ENCODE assay signal across 7 cellular contexts in genomic region chr2:218396688-218397501, GRCh38. TPM values are rescaled to one million over a fixed set of nuclear protein-coding genes. Genes with fewer than 3 reads are reported as not detected.
A peak's percentile ranks its signal among the peaks of the same experiment; 100 is the strongest.
DNase-seq lines count a peak whose midpoint lies in the region; TF ChIP-seq lines count a peak whose summit lies in the region.

No MANE protein-coding gene starts in this region.

- H3K36me3 Mint-ChIP-seq in activated CD4-positive, alpha-beta memory T cell treated with anti-CD3 and anti-CD28 coated beads for 36 hours = peaks cover 1% of the 10 kb centered on the region

- H3K9me3 Mint-ChIP-seq in activated CD4-positive, alpha-beta memory T cell treated with anti-CD3 and anti-CD28 coated beads for 36 hours = no peaks in the 10 kb centered on the region

- no peaks in the 10 kb centered on the region for H3K36me3 ChIP-seq in ectodermal cell (ENCODE audit: control insufficient read depth, insufficient read depth, low read length)

- POLR2A ChIA-PET in activated CD4-positive, alpha-beta memory T cell treated with anti-CD3 and anti-CD28 coated beads for 36 hours (lab: Charles Lee) = interaction anchor here (1.5 to 1.7 kb wide), 2 partner anchors 9 to 110 kb away, joined by 5 to 10 read pairs; no protein-coding TSS in a partner anchor

- no peaks in the 10 kb centered on the region for H3K9me3 ChIP-seq in ectodermal cell (ENCODE audit: control insufficient read depth, low read length)

- peaks cover 22% of the 10 kb centered on the region for H3K4me1 ChIP-seq in ectodermal cell (ENCODE audit: control insufficient read depth, insufficient read depth, low read length)

- peak overlapping the region; percentile 88 for H3K27ac Mint-ChIP-seq in activated CD4-positive, alpha-beta memory T cell treated with anti-CD3 and anti-CD28 coated beads for 36 hours

- peaks cover 35% of the 10 kb centered on the region for H3K27me3 ChIP-seq in ectodermal cell (ENCODE audit: control insufficient read depth, insufficient read depth, low read length, poor library complexity, severe bottlenecking)

- WGBS in ectodermal cell, 2 experiments = 2 to 3% methylated on average over 28 of the region's 28 CpGs

- CTCF ChIA-PET in activated CD4-positive, alpha-beta memory T cell treated with anti-CD3 and anti-CD28 coated beads for 36 hours (lab: Charles Lee) = interaction anchor here (0.8 to 1.5 kb wide), 13 partner anchors 8 to 125 kb away, joined by 3 to 10 read pairs (median 5); no protein-coding TSS in a partner anchor

- TF ChIP-seq CTCF in GM20000 (IDR thresholded peaks at IDR 0.05; ENCODE audit: extremely low read depth, missing control alignments) = no peak

- no peaks in the 10 kb centered on the region for H3K27me3 Mint-ChIP-seq in activated CD4-positive, alpha-beta memory T cell treated with anti-CD3 and anti-CD28 coated beads for 36 hours

- no peak overlapping the region for H3K27ac ChIP-seq in ectodermal cell (ENCODE audit: insufficient read depth, low read depth, low read length, poor library complexity, severe bottlenecking)

- peak overlapping the region; percentile 90 for H3K4me3 Mint-ChIP-seq in activated CD4-positive, alpha-beta memory T cell treated with anti-CD3 and anti-CD28 coated beads for 36 hours

- peaks cover 43% of the 10 kb centered on the region for H3K4me1 Mint-ChIP-seq in activated CD4-positive, alpha-beta memory T cell treated with anti-CD3 and anti-CD28 coated beads for 36 hours (ENCODE audit: low read depth)

- intact Hi-C loops in activated CD4-positive, alpha-beta memory T cell treated with anti-CD3 and anti-CD28 coated beads for 36 hours (cut with micrococcal nuclease) = loop anchor here (1.0 to 5.0 kb wide), 13 partner anchors 9 to 850 kb away; partner anchors contain the start of genes AAMP, BCS1L, CNOT9 and GLB1L

- peak overlapping the region; percentile 79 for H3K4me3 ChIP-seq in ectodermal cell (ENCODE audit: insufficient read depth, low read depth, low read length)

- DNase-seq in H4 (ENCODE audit: low spot score) = peak; percentile 83
- DNase-seq in NCI-H510A treated with DMSO at 0.1 percent for 48 hours (lab: John Stamatoyannopoulos, UW) = peak; percentile 88
- DNase-seq in activated CD4-positive, alpha-beta memory T cell treated with anti-CD3 and anti-CD28 coated beads for 36 hours = peak; percentile 81
- DNase-seq in lung microvascular endothelial cell (ENCODE audit: low read depth in 2 of 2) = peak; percentile 57 to 62
- peak; percentile 29 for DNase-seq in stimulated activated CD8-positive, alpha-beta memory T cell treated with anti-CD3 and anti-CD28 coated beads, Interleukin-7, amount 100 ng/mL, for 24 hours (ENCODE audit: low read depth)
- no peak for DNase-seq in GM20000 (ENCODE audit: low spot score)

RNA-seq across cellular contexts. Expression of gene CTDSP1, which starts 2.8 kb away (rescaled TPM):
- total RNA-seq in H4 (2014; rRNA removed; shearing (Covaris generic)) = 19.7 and 34.1 TPM in 2 replicates
- total RNA-seq in activated CD4-positive, alpha-beta memory T cell treated with anti-CD3 and anti-CD28 coated beads for 36 hours = 10 to 100 TPM; 64.4 to 69.7 TPM
- 67.2 TPM for polyA plus RNA-seq in ectodermal cell (2013, experiment 1 of 4)
- 68.7 TPM for polyA plus RNA-seq in ectodermal cell (2013, experiment 2 of 4)
- polyA plus RNA-seq in ectodermal cell (2013, experiment 3 of 4) = 52.5 TPM
- polyA plus RNA-seq in ectodermal cell (2013, experiment 4 of 4) = 58.4 TPM
- 41.2 and 78.4 TPM in 2 replicates for total RNA-seq in lung microvascular endothelial cell

RNA-seq across cellular contexts. Expression of gene SLC11A1, which starts 14.8 kb away (rescaled TPM):
- 0.04 and 0.10 TPM in 2 replicates for total RNA-seq in H4 (2014; rRNA removed; shearing (Covaris generic))
- under 1 TPM; 0.10 to 0.26 TPM for total RNA-seq in activated CD4-positive, alpha-beta memory T cell treated with anti-CD3 and anti-CD28 coated beads for 36 hours
- not detected for polyA plus RNA-seq in ectodermal cell (2013, experiment 1 of 4)
- 0.16 TPM for polyA plus RNA-seq in ectodermal cell (2013, experiment 2 of 4)
- polyA plus RNA-seq in ectodermal cell (2013, experiment 3 of 4) = not detected
- not detected for polyA plus RNA-seq in ectodermal cell (2013, experiment 4 of 4)
- under 0.01 and 0.20 TPM in 2 replicates for total RNA-seq in lung microvascular endothelial cell

RNA-seq across cellular contexts. Expression of gene VIL1, which starts 22.0 kb away (rescaled TPM):
- total RNA-seq in H4 (2014; rRNA removed; shearing (Covaris generic)) = not detected in 2 replicates
- not detected for total RNA-seq in activated CD4-positive, alpha-beta memory T cell treated with anti-CD3 and anti-CD28 coated beads for 36 hours
- 0.48 TPM for polyA plus RNA-seq in ectodermal cell (2013, experiment 1 of 4)
- polyA plus RNA-seq in ectodermal cell (2013, experiment 2 of 4) = 0.23 TPM
- polyA plus RNA-seq in ectodermal cell (2013, experiment 3 of 4) = 1.4 TPM
- polyA plus RNA-seq in ectodermal cell (2013, experiment 4 of 4) = 0.36 TPM
- not detected in 2 replicates for total RNA-seq in lung microvascular endothelial cell

RNA-seq across cellular contexts. Expression of gene CATIP, which starts 40.2 kb away (rescaled TPM):
- total RNA-seq in H4 (2014; rRNA removed; shearing (Covaris generic)) = not detected in 2 replicates
- total RNA-seq in activated CD4-positive, alpha-beta memory T cell treated with anti-CD3 and anti-CD28 coated beads for 36 hours = not detected
- 0.83 TPM for polyA plus RNA-seq in ectodermal cell (2013, experiment 1 of 4)
- polyA plus RNA-seq in ectodermal cell (2013, experiment 2 of 4) = 0.60 TPM
- 0.59 TPM for polyA plus RNA-seq in ectodermal cell (2013, experiment 3 of 4)
- polyA plus RNA-seq in ectodermal cell (2013, experiment 4 of 4) = 0.73 TPM
- not detected in 2 replicates for total RNA-seq in lung microvascular endothelial cell
